In genomic region chr4:153785830-153786721, GRCh38 we compare ENCODE assay signal across 9 cellular contexts. TPM values are rescaled to one million over a fixed set of nuclear protein-coding genes. Genes with fewer than 3 reads are reported as not detected.
DNase-seq lines count a peak whose midpoint lies in the region; ATAC-seq and TF ChIP-seq lines count a peak whose summit lies in the region.
"Had no signal": no experiment of that assay in that cellular context is flagged by ENCODE, and none has a peak within 500 bp of the region (broad histone marks: within the 10 kb centered on the region; RNA-seq: fewer than 3 reads in every experiment).

No MANE protein-coding gene starts in this region.

- H3K4me3 ChIP-seq in heart right ventricle = no peak overlapping the region
- no peak overlapping the region for H3K4me3 ChIP-seq in Peyer's patch
- H3K4me3 ChIP-seq in upper lobe of right lung = no peak overlapping the region

- WGBS in heart right ventricle, 2 donors = 19 to 26% methylated on average over 5 of the region's 5 CpGs

- H3K27me3 Mint-ChIP-seq in glutamatergic neuron (ENCODE audit: unreplicated experiment) = peaks cover 18% of the 10 kb centered on the region

- H3K4me1 ChIP-seq in heart right ventricle (peaks cover 1 to 25% (median 17%) of the 10 kb centered on the region in 9 donors), Peyer's patch (peaks cover 0 to 20% (median 2%) of the 10 kb centered on the region in 4 donors), upper lobe of right lung (peaks cover 13% of the 10 kb centered on the region)

- H3K27ac Mint-ChIP-seq in glutamatergic neuron (ENCODE audit: unreplicated experiment) = no peak overlapping the region
- H3K27ac Mint-ChIP-seq: activated naive CD8-positive, alpha-beta T cell had no signal

- DNase-seq in heart right ventricle = no peak
- no peak for DNase-seq in left cardiac atrium
- no peak for DNase-seq in Peyer's patch
- DNase-seq in fibroblast of peridontal ligament (ENCODE audit: extremely low read depth) = peak; percentile 40
- DNase-seq in upper lobe of right lung = no peak
- no peak for DNase-seq in activated T-cell treated with anti-CD3 and anti-CD28 coated beads, Interleukin-2, amount 50 U/mL, for 48 hours
- DNase-seq in glutamatergic neuron = no peak
- no peak for DNase-seq in stimulated activated CD4-positive, alpha-beta T cell treated with anti-CD3 and anti-CD28 coated beads, Interleukin-2, amount 100 ng/mL, for 24 hours

- TF ChIP-seq CTCF in heart right ventricle (IDR thresholded peaks at IDR 0.05) (peak in 7 of 9 donors; percentile 23 to 51 (median 40)), Peyer's patch (IDR thresholded peaks at IDR 0.05) (peak in 4 of 6 experiments; percentile 21 to 39 (median 33)), upper lobe of right lung (IDR thresholded peaks at IDR 0.05) (peak; percentile 38), glutamatergic neuron (IDR thresholded peaks at IDR 0.05; ENCODE audit: partially characterized antibody, unreplicated experiment) (no peak)

- intact Hi-C loops in heart right ventricle (cut with DNase I) (loop anchor here in 5 of 10 donors (5.0 to 10.0 kb wide), 3 partner anchors 231 to 719 kb away; no protein-coding TSS in a partner anchor), left cardiac atrium (cut with DNase I) (loop anchor here in 1 of 2 donors (5.0 kb wide), 1 partner anchor 721 kb away; no protein-coding TSS in a partner anchor), upper lobe of right lung (cut with DNase I) (no loop called here)

- TF ChIP-seq POLR2A in Peyer's patch (IDR thresholded peaks at IDR 0.05) = no peak

- ATAC-seq in heart right ventricle = no peak
- no peak for ATAC-seq in left cardiac atrium
- ATAC-seq in upper lobe of right lung = no peak

- H3K4me3 Mint-ChIP-seq in glutamatergic neuron (ENCODE audit: unreplicated experiment) = no peak overlapping the region
- H3K4me3 Mint-ChIP-seq: activated naive CD8-positive, alpha-beta T cell had no signal

- no peaks in the 10 kb centered on the region for H3K36me3 ChIP-seq in heart right ventricle
- no peaks in the 10 kb centered on the region for H3K36me3 ChIP-seq in Peyer's patch
- no peaks in the 10 kb centered on the region for H3K36me3 ChIP-seq in upper lobe of right lung

- H3K27ac ChIP-seq in heart right ventricle = no peak overlapping the region
- no peak overlapping the region for H3K27ac ChIP-seq in Peyer's patch
- no peak overlapping the region for H3K27ac ChIP-seq in upper lobe of right lung

- H3K27me3 ChIP-seq in heart right ventricle = peaks cover 23 to 100% (median 85%) of the 10 kb centered on the region in 7 donors
- H3K27me3 ChIP-seq in Peyer's patch = peaks cover 0 to 35% of the 10 kb centered on the region in 2 donors
- peaks cover 54% of the 10 kb centered on the region for H3K27me3 ChIP-seq in upper lobe of right lung

- peaks cover 6% of the 10 kb centered on the region for H3K4me1 Mint-ChIP-seq in glutamatergic neuron (ENCODE audit: low read depth, unreplicated experiment)

- H3K36me3 Mint-ChIP-seq in glutamatergic neuron (ENCODE audit: unreplicated experiment) = no peaks in the 10 kb centered on the region
- H3K36me3 Mint-ChIP-seq: activated naive CD8-positive, alpha-beta T cell had no signal

- no peaks in the 10 kb centered on the region for H3K9me3 ChIP-seq in heart right ventricle
- no peaks in the 10 kb centered on the region for H3K9me3 ChIP-seq in Peyer's patch
- H3K9me3 ChIP-seq in upper lobe of right lung = no peaks in the 10 kb centered on the region

- no peaks in the 10 kb centered on the region for H3K9me3 Mint-ChIP-seq in glutamatergic neuron (ENCODE audit: unreplicated experiment)

RNA-seq across cellular contexts. Expression of gene SFRP2, which starts 2.8 kb away (rescaled TPM):
- 1 to 10 TPM in 1 of 10 donors, under 1 TPM in 4, not detected in 5; 0.58 to 5.2 (median 0.77) TPM for total RNA-seq in heart right ventricle
- 1 to 10 TPM in 1 of 2 donors, under 1 TPM in 1; 0.30 to 1.2 TPM for polyA plus RNA-seq in heart right ventricle
- 1 to 10 TPM; 3.3 to 8.3 TPM for total RNA-seq in left cardiac atrium
- total RNA-seq in Peyer's patch = 10 to 100 TPM in 3 of 4 donors, 1 to 10 TPM in 1; 7.2 to 20.3 (median 18.7) TPM
- 12.5 TPM for total RNA-seq in upper lobe of right lung
- total RNA-seq in glutamatergic neuron (ENCODE audit: unreplicated experiment) = 0.54 TPM

RNA-seq across cellular contexts. Expression of gene RNF175, which starts 26.3 kb away (rescaled TPM):
- total RNA-seq in heart right ventricle = 1 to 10 TPM in 1 of 10 donors, under 1 TPM in 8, not detected in 1; 0.23 to 1.3 (median 0.55) TPM
- under 1 TPM in 1 of 2 donors, not detected in 1; 0.13 TPM for polyA plus RNA-seq in heart right ventricle
- 1 to 10 TPM; 5.9 to 7.7 TPM for total RNA-seq in left cardiac atrium
- total RNA-seq in Peyer's patch = not detected
- not detected for total RNA-seq in upper lobe of right lung
- 2.1 TPM for total RNA-seq in glutamatergic neuron (ENCODE audit: unreplicated experiment)
